Comparison of ENCODE assay signal across 8 cellular contexts in the genomic region with DNA sequence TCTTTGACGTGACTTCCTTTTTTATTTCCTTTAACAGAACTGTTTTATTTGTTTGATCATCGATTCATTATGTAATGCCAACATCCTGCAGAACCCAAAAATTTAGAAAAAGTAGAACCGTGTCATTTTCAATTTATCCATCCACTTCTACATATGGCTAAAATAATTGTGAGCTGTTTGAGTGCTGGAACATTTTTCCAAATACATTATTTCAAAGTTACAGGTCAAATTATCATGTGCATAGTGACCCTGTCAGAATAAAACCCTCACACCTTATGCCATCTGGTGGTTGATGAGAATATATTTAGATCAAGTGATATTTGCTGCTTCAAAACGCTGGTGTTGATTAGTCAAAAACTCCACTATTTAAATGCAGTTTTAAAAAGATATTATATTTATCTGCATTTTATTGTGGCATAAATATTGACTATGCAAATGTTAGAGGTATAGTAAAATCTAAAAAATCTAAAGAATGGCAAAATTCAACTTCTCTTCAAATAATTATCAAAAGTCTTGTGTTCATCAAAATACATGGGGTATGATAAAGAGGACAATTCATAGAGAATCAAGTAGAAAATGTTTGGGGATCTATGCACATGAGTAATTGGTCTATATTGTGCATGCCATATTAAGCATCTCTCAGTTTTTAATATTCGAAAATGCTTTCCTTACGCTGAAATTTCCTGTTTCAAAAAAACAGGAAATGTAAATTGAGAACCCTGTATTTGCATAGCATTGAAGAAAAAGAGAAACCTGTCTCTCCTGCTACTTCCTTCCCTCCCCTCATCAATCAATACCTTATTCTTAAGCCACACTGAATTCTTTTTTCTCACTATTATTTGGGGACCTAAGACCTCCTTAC. TPM values are rescaled to one million over a fixed set of nuclear protein-coding genes. Genes with fewer than 3 reads are reported as not detected.
A peak's percentile ranks its signal among the peaks of the same experiment; 100 is the strongest.
DNase-seq lines count a peak whose midpoint lies in the region; ATAC-seq and TF ChIP-seq lines count a peak whose summit lies in the region.

No MANE protein-coding gene starts in this region.

- H3K27ac Mint-ChIP-seq in activated CD4-positive, alpha-beta T cell treated with anti-CD3 and anti-CD28 coated beads for 36 hours: peak overlapping the region; percentile 45

- CTCF ChIA-PET in activated CD4-positive, alpha-beta T cell treated with anti-CD3 and anti-CD28 coated beads for 36 hours (lab: Charles Lee): interaction anchor here (0.6 to 4.0 kb wide), 13 partner anchors 10 to 963 kb away, joined by 3 to 37 read pairs (median 3); no protein-coding TSS in a partner anchor

- H3K4me3 Mint-ChIP-seq in activated CD4-positive, alpha-beta T cell treated with anti-CD3 and anti-CD28 coated beads for 36 hours: peak overlapping the region; percentile 1

- peaks cover 12% of the 10 kb centered on the region for H3K27me3 Mint-ChIP-seq in activated CD4-positive, alpha-beta T cell treated with anti-CD3 and anti-CD28 coated beads for 36 hours

- intact Hi-C loops in activated CD4-positive, alpha-beta T cell treated with anti-CD3 and anti-CD28 coated beads for 36 hours (cut with DNase I, micrococcal nuclease): loop anchor here (1.0 to 10.0 kb wide), 8 partner anchors 106 to 1398 kb away; a partner anchor contains a TSS

- H3K9me3 Mint-ChIP-seq in activated CD4-positive, alpha-beta T cell treated with anti-CD3 and anti-CD28 coated beads for 36 hours (ENCODE audit: low read depth): no peaks in the 10 kb centered on the region

- no peaks in the 10 kb centered on the region for H3K36me3 Mint-ChIP-seq in activated CD4-positive, alpha-beta T cell treated with anti-CD3 and anti-CD28 coated beads for 36 hours (ENCODE audit: low read depth)

- no peak overlapping the region for H3K4me3 ChIP-seq in LNCaP clone FGC (ENCODE audit: low read depth, low read length)
- no peak overlapping the region for H3K4me3 ChIP-seq in fibroblast of villous mesenchyme (ENCODE audit: low read depth, low read length)
- no peak overlapping the region for H3K4me3 ChIP-seq in retinal pigment epithelial cell (ENCODE audit: low read length)

- H3K4me1 Mint-ChIP-seq in activated CD4-positive, alpha-beta T cell treated with anti-CD3 and anti-CD28 coated beads for 36 hours: peaks cover 19% of the 10 kb centered on the region

- POLR2A ChIA-PET in activated CD4-positive, alpha-beta T cell treated with anti-CD3 and anti-CD28 coated beads for 36 hours (lab: Charles Lee): no interaction called here

- DNase-seq in activated CD4-positive, alpha-beta T cell treated with anti-CD3 and anti-CD28 coated beads for 36 hours: no peak
- no peak for DNase-seq in activated CD4-positive, alpha-beta T cell treated with anti-CD3 and anti-CD28 coated beads, Interleukin-2, amount 50 U/mL, for 1 hour
- peak; percentile 22 for DNase-seq in LNCaP clone FGC (ENCODE audit: low read depth)
- peak; percentile 47 for DNase-seq in SW480 (ENCODE audit: low spot score)
- DNase-seq in fibroblast of villous mesenchyme (ENCODE audit: low read depth): peak; percentile 58
- DNase-seq in retinal pigment epithelial cell (ENCODE audit: low read depth): no peak
- no peak for DNase-seq in HuH-7 (ENCODE audit: low spot score)
- no peak for DNase-seq in activated CD8-positive, alpha-beta memory T cell treated with anti-CD3 and anti-CD28 coated beads for 24 hours

- TF ChIP-seq CTCF in LNCaP clone FGC (IDR thresholded peaks at IDR 0.05; ENCODE audit: control insufficient read depth, extremely low read depth, insufficient read depth) (peak; percentile 64), fibroblast of villous mesenchyme (IDR thresholded peaks at IDR 0.05; ENCODE audit: insufficient read depth, low read depth, low read length) (peak; percentile 51), retinal pigment epithelial cell (conservative IDR thresholded peaks at IDR 0.05; ENCODE audit: low read depth, low read length) (peak; percentile 46)

- ATAC-seq in activated CD4-positive, alpha-beta T cell treated with anti-CD3 and anti-CD28 coated beads for 36 hours: peak; percentile 30

RNA-seq across cellular contexts. Expression of a gene that starts 39.7 kb away (rescaled TPM):
- not detected for total RNA-seq in activated CD4-positive, alpha-beta T cell treated with anti-CD3 and anti-CD28 coated beads for 36 hours
- total RNA-seq in fibroblast of villous mesenchyme: not detected in 2 replicates

Comparison
In these comparisons a context has a peak if more than half of its experiments do, and no peak if none do; other contexts are left out.
1. DNase-seq: peak in LNCaP clone FGC (single experiment), SW480 (single experiment) and fibroblast of villous mesenchyme (single experiment); none in activated CD4-positive, alpha-beta T cell treated with anti-CD3 and anti-CD28 coated beads for 36 hours (single experiment), activated CD4-positive, alpha-beta T cell treated with anti-CD3 and anti-CD28 coated beads, Interleukin-2, amount 50 U/mL, for 1 hour (single experiment), retinal pigment epithelial cell (single experiment), HuH-7 (single experiment) and activated CD8-positive, alpha-beta memory T cell treated with anti-CD3 and anti-CD28 coated beads for 24 hours (single experiment).
2. Peak in every context shown above with its lines, with median percentiles within 50 percentile points of each other: CTCF ChIP-seq.